In genomic region chr1:246583448-246584185, GRCh38 we compare ENCODE assay signal across 8 cellular contexts. TPM values are rescaled to one million over a fixed set of nuclear protein-coding genes. Genes with fewer than 3 reads are reported as not detected.
DNase-seq lines count a peak whose midpoint lies in the region; ATAC-seq, FAIRE-seq and TF ChIP-seq lines count a peak whose summit lies in the region.
"Had no signal": no experiment of that assay in that cellular context is flagged by ENCODE, and none has a peak within 500 bp of the region (broad histone marks: within the 10 kb centered on the region; RNA-seq: fewer than 3 reads in every experiment).

No MANE protein-coding gene starts in this region.

- intact Hi-C loops in Right ventricle myocardium superior (cut with DNase I) (no loop called here), stomach (cut with DNase I; ENCODE audit: low total_unique reads) (no loop called here)

- ATAC-seq in Right ventricle myocardium superior (ENCODE audit: poor library complexity) (peak; percentile 77), GM19397 (IDR thresholded peaks at IDR 0.05; ENCODE audit: unreplicated experiment) (no peak), GM18909 (IDR thresholded peaks at IDR 0.05; ENCODE audit: poor library complexity, unreplicated experiment) (no peak)

- DNase-seq in NCI-H774 (lab: John Stamatoyannopoulos, UW) (peak; percentile 73), Right ventricle myocardium superior (no peak), stomach (peak; percentile 44), D721Med (ENCODE audit: insufficient read length, low spot score) (no peak)
- DNase-seq: activated naive CD8-positive, alpha-beta T cell treated with anti-CD3 and anti-CD28 coated beads, Interleukin-2, amount 10 ng/mL, durations not matched to agents 7 days and 5 days had no signal

- no peaks in the 10 kb centered on the region for H3K27me3 ChIP-seq in HUES48 (ENCODE audit: control insufficient read depth, insufficient read depth, low read length)
- H3K27me3 ChIP-seq in stomach: no peaks in the 10 kb centered on the region

- H3K4me3 ChIP-seq in HUES48 (ENCODE audit: low read depth, low read length): no peak overlapping the region
- H3K4me3 ChIP-seq in stomach: no peak overlapping the region

- FAIRE-seq in D721Med (lab: Jason Lieb, UNC): no peak

- 71 to 80% (median 75%) methylated on average over 6 of the region's 6 CpGs for WGBS in stomach, 5 donors

- no peaks in the 10 kb centered on the region for H3K9me3 ChIP-seq in HUES48 (ENCODE audit: control insufficient read depth, insufficient read depth, low read length)
- no peaks in the 10 kb centered on the region for H3K9me3 ChIP-seq in stomach

- H3K36me3 ChIP-seq in HUES48 (ENCODE audit: control insufficient read depth, insufficient read depth, low read length) (0 out of 2 replicates have a peak, but pooled peaks cover 7% of the 10 kb centered on the region), stomach (peaks cover 0 to 6% (median 2%) of the 10 kb centered on the region in 4 donors)

- no peak for TF ChIP-seq EP300 in stomach (IDR thresholded peaks at IDR 0.05)

- H3K4me1 ChIP-seq in HUES48 (ENCODE audit: control insufficient read depth, insufficient read depth, low read length) (peaks cover 3% of the 10 kb centered on the region; the same call in 1 of the 2 replicates), stomach (peaks cover 33 to 83% (median 52%) of the 10 kb centered on the region in 4 donors)

- TF ChIP-seq POLR2A in stomach (IDR thresholded peaks at IDR 0.05): no peak

- H3K9ac ChIP-seq in HUES48 (ENCODE audit: low read depth, low read length): no peak overlapping the region

- no peak for TF ChIP-seq CTCF in stomach (IDR thresholded peaks at IDR 0.05)
- no peak for TF ChIP-seq CTCF in D721Med (IDR thresholded peaks at IDR 0.05; ENCODE audit: insufficient read depth, missing control alignments)

- H3K27ac ChIP-seq in HUES48 (ENCODE audit: low read depth, low read length) (peak overlapping the region; percentile 40), stomach (peak overlapping the region; percentile 36 to 76 (median 63))

RNA-seq across cellular contexts. Expression of gene CNST, which starts 17.4 kb away (rescaled TPM):
- total RNA-seq in Right ventricle myocardium superior (21.0 TPM), stomach (10 to 100 TPM; 15.9 to 42.8 (median 38.7) TPM)
- 1 to 10 TPM; 4.5 to 6.7 (median 6.1) TPM for polyA plus RNA-seq in stomach

RNA-seq across cellular contexts. Expression of gene TFB2M, which starts 17.6 kb away (rescaled TPM):
- total RNA-seq in Right ventricle myocardium superior (18.6 TPM), stomach (10 to 100 TPM in 3 of 5 donors, 1 to 10 TPM in 2; 4.7 to 34.8 (median 13.3) TPM)
- polyA plus RNA-seq in stomach: 10 to 100 TPM in 1 of 3 donors, 1 to 10 TPM in 2; 5.8 to 12.1 (median 9.7) TPM

Comparison
In these comparisons a context has a peak if more than half of its experiments do, and no peak if none do; other contexts are left out.
1. DNase-seq: peak in NCI-H774 (single experiment) and stomach (single experiment); none in Right ventricle myocardium superior (single experiment) and D721Med (single experiment).